1 cellular context compared by ENCODE assay signal in the genomic region with DNA sequence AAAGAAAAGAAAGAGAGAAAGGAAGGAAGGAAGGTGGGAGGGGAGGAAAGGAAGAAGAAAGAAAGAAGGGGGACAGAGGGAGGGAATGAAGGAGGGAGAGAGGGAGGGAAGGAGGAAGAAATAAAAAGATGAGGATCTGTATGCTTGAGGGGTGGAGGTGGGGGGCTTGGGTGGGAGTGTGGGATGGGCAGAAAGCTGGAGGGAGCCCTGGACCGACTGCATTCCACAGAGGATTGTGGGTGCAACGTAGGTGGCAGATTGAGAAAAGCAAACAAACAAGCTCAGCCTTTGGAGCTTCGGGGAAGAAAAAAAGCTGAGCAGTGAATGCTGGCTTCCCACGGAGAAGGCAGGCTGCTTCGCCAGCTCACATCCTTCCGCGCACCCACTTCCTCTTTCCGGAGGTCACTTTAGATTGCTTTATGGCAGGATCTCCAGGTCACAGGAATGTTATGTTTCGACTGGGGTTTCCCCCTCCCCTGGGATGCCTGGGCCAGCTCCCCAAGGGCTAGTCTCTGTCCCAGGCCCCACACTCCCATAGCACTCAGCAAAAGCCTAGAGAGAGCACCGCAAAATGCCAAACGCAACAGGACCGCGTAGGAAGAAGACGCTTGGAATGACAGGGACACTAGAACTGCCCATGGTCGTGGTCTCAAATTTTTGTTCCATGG.
TF ChIP-seq lines count a peak whose summit lies in the region.

No MANE protein-coding gene starts in this region.

TF ChIP-seq in HepG2, 621 proteins besides CTCF, POLR2A, EP300 and RAD21 (continued from another document and continues in another):
- TF ChIP-seq, protein P1, sequence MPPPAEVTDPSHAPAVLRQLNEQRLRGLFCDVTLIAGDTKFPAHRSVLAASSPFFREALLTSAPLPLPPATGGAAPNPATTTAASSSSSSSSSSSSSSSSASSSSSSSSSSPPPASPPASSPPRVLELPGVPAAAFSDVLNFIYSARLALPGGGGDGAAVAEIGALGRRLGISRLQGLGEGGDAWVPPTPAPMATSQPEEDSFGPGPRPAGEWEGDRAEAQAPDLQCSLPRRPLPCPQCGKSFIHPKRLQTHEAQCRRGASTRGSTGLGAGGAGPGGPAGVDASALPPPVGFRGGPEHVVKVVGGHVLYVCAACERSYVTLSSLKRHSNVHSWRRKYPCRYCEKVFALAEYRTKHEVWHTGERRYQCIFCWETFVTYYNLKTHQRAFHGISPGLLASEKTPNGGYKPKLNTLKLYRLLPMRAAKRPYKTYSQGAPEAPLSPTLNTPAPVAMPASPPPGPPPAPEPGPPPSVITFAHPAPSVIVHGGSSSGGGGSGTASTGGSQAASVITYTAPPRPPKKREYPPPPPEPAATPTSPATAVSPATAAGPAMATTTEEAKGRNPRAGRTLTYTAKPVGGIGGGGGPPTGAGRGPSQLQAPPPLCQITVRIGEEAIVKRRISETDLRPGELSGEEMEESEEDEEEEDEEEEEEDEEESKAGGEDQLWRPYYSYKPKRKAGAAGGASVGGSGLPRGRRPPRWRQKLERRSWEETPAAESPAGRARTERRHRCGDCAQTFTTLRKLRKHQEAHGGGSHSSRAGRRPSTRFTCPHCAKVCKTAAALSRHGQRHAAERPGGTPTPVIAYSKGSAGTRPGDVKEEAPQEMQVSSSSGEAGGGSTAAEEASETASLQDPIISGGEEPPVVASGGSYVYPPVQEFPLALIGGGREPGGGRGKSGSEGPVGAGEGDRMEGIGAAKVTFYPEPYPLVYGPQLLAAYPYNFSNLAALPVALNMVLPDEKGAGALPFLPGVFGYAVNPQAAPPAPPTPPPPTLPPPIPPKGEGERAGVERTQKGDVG (CRISPR knock-in tag; IDR thresholded peaks at IDR 0.05; ENCODE audit: borderline replicate concordance), result peak; percentile 89; the same call in 1 of the 2 replicates
- TF ChIP-seq ARNT2 (CRISPR knock-in tag; IDR thresholded peaks at IDR 0.05; ENCODE audit: low read depth), result no peak
- TF ChIP-seq ZFP36L2 (CRISPR knock-in tag; IDR thresholded peaks at IDR 0.05), result no peak
- TF ChIP-seq ZNF30 (CRISPR knock-in tag; IDR thresholded peaks at IDR 0.05), result no peak
- TF ChIP-seq ZNF207 (IDR thresholded peaks at IDR 0.05; ENCODE audit: borderline replicate concordance), result no peak
- no peak; the same call in 1 of the 2 replicates for TF ChIP-seq ZNF124 (CRISPR knock-in tag; IDR thresholded peaks at IDR 0.05)
- no peak for TF ChIP-seq HMGA1 (CRISPR knock-in tag; conservative IDR thresholded peaks at IDR 0.05)
- no peak for TF ChIP-seq ZC3H4 (CRISPR knock-in tag; IDR thresholded peaks at IDR 0.05; ENCODE audit: borderline replicate concordance)
- TF ChIP-seq, protein P2, sequence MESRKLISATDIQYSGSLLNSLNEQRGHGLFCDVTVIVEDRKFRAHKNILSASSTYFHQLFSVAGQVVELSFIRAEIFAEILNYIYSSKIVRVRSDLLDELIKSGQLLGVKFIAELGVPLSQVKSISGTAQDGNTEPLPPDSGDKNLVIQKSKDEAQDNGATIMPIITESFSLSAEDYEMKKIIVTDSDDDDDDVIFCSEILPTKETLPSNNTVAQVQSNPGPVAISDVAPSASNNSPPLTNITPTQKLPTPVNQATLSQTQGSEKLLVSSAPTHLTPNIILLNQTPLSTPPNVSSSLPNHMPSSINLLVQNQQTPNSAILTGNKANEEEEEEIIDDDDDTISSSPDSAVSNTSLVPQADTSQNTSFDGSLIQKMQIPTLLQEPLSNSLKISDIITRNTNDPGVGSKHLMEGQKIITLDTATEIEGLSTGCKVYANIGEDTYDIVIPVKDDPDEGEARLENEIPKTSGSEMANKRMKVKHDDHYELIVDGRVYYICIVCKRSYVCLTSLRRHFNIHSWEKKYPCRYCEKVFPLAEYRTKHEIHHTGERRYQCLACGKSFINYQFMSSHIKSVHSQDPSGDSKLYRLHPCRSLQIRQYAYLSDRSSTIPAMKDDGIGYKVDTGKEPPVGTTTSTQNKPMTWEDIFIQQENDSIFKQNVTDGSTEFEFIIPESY (CRISPR knock-in tag; IDR thresholded peaks at IDR 0.05), result peak; percentile 79
- TF ChIP-seq, protein P3, sequence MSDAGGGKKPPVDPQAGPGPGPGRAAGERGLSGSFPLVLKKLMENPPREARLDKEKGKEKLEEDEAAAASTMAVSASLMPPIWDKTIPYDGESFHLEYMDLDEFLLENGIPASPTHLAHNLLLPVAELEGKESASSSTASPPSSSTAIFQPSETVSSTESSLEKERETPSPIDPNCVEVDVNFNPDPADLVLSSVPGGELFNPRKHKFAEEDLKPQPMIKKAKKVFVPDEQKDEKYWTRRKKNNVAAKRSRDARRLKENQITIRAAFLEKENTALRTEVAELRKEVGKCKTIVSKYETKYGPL (CRISPR knock-in tag; IDR thresholded peaks at IDR 0.05), result no peak
- TF ChIP-seq SMARCE1 (IDR thresholded peaks at IDR 0.05; ENCODE audit: borderline replicate concordance), result no peak
- no peak for TF ChIP-seq ZNF557 (CRISPR knock-in tag; IDR thresholded peaks at IDR 0.05)
- TF ChIP-seq RBM39 (IDR thresholded peaks at IDR 0.05; ENCODE audit: low read depth, low read length, poor library complexity, severe bottlenecking), result no peak
- no peak for TF ChIP-seq TBP (CRISPR knock-in tag; IDR thresholded peaks at IDR 0.05)
- TF ChIP-seq, protein P4, sequence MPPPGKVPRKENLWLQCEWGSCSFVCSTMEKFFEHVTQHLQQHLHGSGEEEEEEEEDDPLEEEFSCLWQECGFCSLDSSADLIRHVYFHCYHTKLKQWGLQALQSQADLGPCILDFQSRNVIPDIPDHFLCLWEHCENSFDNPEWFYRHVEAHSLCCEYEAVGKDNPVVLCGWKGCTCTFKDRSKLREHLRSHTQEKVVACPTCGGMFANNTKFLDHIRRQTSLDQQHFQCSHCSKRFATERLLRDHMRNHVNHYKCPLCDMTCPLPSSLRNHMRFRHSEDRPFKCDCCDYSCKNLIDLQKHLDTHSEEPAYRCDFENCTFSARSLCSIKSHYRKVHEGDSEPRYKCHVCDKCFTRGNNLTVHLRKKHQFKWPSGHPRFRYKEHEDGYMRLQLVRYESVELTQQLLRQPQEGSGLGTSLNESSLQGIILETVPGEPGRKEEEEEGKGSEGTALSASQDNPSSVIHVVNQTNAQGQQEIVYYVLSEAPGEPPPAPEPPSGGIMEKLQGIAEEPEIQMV (CRISPR knock-in tag; IDR thresholded peaks at IDR 0.05; ENCODE audit: low read depth), result no peak
- TF ChIP-seq, protein P5, sequence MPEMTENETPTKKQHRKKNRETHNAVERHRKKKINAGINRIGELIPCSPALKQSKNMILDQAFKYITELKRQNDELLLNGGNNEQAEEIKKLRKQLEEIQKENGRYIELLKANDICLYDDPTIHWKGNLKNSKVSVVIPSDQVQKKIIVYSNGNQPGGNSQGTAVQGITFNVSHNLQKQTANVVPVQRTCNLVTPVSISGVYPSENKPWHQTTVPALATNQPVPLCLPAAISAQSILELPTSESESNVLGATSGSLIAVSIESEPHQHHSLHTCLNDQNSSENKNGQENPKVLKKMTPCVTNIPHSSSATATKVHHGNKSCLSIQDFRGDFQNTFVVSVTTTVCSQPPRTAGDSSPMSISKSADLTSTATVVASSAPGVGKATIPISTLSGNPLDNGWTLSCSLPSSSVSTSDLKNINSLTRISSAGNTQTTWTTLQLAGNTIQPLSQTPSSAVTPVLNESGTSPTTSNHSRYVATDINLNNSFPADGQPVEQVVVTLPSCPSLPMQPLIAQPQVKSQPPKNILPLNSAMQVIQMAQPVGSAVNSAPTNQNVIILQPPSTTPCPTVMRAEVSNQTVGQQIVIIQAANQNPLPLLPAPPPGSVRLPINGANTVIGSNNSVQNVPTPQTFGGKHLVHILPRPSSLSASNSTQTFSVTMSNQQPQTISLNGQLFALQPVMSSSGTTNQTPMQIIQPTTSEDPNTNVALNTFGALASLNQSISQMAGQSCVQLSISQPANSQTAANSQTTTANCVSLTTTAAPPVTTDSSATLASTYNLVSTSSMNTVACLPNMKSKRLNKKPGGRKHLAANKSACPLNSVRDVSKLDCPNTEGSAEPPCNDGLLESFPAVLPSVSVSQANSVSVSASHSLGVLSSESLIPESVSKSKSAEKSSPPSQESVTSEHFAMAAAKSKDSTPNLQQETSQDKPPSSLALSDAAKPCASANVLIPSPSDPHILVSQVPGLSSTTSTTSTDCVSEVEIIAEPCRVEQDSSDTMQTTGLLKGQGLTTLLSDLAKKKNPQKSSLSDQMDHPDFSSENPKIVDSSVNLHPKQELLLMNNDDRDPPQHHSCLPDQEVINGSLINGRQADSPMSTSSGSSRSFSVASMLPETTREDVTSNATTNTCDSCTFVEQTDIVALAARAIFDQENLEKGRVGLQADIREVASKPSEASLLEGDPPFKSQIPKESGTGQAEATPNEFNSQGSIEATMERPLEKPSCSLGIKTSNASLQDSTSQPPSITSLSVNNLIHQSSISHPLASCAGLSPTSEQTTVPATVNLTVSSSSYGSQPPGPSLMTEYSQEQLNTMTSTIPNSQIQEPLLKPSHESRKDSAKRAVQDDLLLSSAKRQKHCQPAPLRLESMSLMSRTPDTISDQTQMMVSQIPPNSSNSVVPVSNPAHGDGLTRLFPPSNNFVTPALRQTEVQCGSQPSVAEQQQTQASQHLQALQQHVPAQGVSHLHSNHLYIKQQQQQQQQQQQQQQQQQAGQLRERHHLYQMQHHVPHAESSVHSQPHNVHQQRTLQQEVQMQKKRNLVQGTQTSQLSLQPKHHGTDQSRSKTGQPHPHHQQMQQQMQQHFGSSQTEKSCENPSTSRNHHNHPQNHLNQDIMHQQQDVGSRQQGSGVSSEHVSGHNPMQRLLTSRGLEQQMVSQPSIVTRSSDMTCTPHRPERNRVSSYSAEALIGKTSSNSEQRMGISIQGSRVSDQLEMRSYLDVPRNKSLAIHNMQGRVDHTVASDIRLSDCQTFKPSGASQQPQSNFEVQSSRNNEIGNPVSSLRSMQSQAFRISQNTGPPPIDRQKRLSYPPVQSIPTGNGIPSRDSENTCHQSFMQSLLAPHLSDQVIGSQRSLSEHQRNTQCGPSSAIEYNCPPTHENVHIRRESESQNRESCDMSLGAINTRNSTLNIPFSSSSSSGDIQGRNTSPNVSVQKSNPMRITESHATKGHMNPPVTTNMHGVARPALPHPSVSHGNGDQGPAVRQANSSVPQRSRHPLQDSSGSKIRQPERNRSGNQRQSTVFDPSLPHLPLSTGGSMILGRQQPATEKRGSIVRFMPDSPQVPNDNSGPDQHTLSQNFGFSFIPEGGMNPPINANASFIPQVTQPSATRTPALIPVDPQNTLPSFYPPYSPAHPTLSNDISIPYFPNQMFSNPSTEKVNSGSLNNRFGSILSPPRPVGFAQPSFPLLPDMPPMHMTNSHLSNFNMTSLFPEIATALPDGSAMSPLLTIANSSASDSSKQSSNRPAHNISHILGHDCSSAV (CRISPR knock-in tag; IDR thresholded peaks at IDR 0.05; ENCODE audit: borderline replicate concordance), result no peak
- no peak for TF ChIP-seq ZFP36 (IDR thresholded peaks at IDR 0.05; ENCODE audit: borderline replicate concordance, low read depth, low read length, partially characterized antibody)
- TF ChIP-seq ZNF747 (CRISPR knock-in tag; IDR thresholded peaks at IDR 0.05; ENCODE audit: borderline replicate concordance), result peak; percentile 78
- TF ChIP-seq, protein P6, sequence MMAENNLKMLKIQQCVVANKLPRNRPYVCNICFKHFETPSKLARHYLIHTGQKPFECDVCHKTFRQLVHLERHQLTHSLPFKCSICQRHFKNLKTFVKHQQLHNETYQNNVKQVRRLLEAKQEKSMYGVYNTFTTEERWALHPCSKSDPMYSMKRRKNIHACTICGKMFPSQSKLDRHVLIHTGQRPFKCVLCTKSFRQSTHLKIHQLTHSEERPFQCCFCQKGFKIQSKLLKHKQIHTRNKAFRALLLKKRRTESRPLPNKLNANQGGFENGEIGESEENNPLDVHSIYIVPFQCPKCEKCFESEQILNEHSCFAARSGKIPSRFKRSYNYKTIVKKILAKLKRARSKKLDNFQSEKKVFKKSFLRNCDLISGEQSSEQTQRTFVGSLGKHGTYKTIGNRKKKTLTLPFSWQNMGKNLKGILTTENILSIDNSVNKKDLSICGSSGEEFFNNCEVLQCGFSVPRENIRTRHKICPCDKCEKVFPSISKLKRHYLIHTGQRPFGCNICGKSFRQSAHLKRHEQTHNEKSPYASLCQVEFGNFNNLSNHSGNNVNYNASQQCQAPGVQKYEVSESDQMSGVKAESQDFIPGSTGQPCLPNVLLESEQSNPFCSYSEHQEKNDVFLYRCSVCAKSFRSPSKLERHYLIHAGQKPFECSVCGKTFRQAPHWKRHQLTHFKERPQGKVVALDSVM (CRISPR knock-in tag; IDR thresholded peaks at IDR 0.05), result no peak
- no peak for TF ChIP-seq ZNF12 (CRISPR knock-in tag; IDR thresholded peaks at IDR 0.05)
- no peak for TF ChIP-seq NFKB2 (CRISPR knock-in tag; IDR thresholded peaks at IDR 0.05; ENCODE audit: borderline replicate concordance)
- TF ChIP-seq NR2F6 (IDR thresholded peaks at IDR 0.05), result peak; percentile 52
- peak; percentile 85 for TF ChIP-seq NR2F6 (CRISPR knock-in tag; IDR thresholded peaks at IDR 0.05)
- TF ChIP-seq, protein P7, sequence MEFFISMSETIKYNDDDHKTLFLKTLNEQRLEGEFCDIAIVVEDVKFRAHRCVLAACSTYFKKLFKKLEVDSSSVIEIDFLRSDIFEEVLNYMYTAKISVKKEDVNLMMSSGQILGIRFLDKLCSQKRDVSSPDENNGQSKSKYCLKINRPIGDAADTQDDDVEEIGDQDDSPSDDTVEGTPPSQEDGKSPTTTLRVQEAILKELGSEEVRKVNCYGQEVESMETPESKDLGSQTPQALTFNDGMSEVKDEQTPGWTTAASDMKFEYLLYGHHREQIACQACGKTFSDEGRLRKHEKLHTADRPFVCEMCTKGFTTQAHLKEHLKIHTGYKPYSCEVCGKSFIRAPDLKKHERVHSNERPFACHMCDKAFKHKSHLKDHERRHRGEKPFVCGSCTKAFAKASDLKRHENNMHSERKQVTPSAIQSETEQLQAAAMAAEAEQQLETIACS (CRISPR knock-in tag; IDR thresholded peaks at IDR 0.05), result no peak
- TF ChIP-seq, protein P8, sequence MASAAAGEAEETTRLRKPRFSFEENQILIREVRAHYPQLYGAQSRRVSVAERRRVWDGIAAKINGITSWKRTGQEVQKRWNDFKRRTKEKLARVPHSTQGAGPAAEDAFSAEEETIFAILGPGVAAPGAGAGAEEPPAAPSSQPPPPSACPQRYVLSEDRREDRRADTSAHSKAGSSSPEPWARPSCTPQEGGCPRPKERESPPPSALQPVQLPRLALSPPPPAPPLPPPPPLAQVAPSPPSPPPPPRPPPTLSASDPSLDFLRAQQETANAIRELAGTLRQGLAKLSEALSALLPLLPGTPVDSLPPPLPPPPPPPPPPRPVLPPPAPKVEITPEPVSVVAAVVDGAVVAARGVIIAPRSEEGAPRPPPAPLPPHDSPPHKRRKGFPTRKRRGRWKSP (CRISPR knock-in tag; IDR thresholded peaks at IDR 0.05), result 0 out of 2 replicates have a peak, but pooled peaks have one; percentile 28
- no peak for TF ChIP-seq RBM22 (optimal IDR thresholded peaks at IDR 0.05; ENCODE audit: low read length)
- no peak for TF ChIP-seq ZNF460 (CRISPR knock-in tag; IDR thresholded peaks at IDR 0.05; ENCODE audit: borderline replicate concordance)
- no peak for TF ChIP-seq ZNF546 (CRISPR knock-in tag; conservative IDR thresholded peaks at IDR 0.05)
- TF ChIP-seq NFIC (IDR thresholded peaks at IDR 0.05; ENCODE audit: low read length), result no peak; the same call in 1 of the 2 replicates
- no peak for TF ChIP-seq MAF1 (CRISPR knock-in tag; IDR thresholded peaks at IDR 0.05; ENCODE audit: borderline replicate concordance)
- no peak; the same call in 1 of the 2 replicates for TF ChIP-seq MIER3 (CRISPR knock-in tag; IDR thresholded peaks at IDR 0.05; ENCODE audit: borderline replicate concordance)
- TF ChIP-seq MYNN (CRISPR knock-in tag; IDR thresholded peaks at IDR 0.05; ENCODE audit: low read depth), result no peak
- TF ChIP-seq, protein P9, sequence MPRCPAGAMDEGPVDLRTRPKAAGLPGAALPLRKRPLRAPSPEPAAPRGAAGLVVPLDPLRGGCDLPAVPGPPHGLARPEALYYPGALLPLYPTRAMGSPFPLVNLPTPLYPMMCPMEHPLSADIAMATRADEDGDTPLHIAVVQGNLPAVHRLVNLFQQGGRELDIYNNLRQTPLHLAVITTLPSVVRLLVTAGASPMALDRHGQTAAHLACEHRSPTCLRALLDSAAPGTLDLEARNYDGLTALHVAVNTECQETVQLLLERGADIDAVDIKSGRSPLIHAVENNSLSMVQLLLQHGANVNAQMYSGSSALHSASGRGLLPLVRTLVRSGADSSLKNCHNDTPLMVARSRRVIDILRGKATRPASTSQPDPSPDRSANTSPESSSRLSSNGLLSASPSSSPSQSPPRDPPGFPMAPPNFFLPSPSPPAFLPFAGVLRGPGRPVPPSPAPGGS (CRISPR knock-in tag; IDR thresholded peaks at IDR 0.05), result peak; percentile 56; the same call in 1 of the 2 replicates
